Comparison of ENCODE assay signal across 13 cellular contexts in genomic region chr11:96472085-96472484, GRCh38.
DNase-seq lines count a peak whose midpoint lies in the region; ATAC-seq, FAIRE-seq and TF ChIP-seq lines count a peak whose summit lies in the region.
"Had no signal": no experiment of that assay in that cellular context is flagged by ENCODE, and none has a peak within 500 bp of the region (broad histone marks: within the 10 kb centered on the region; RNA-seq: fewer than 3 reads in every experiment).

No MANE protein-coding gene starts in this region.

- intact Hi-C loops in activated CD4-positive, alpha-beta memory T cell treated with anti-CD3 and anti-CD28 coated beads for 36 hours (cut with micrococcal nuclease): no loop called here

- H3K4me3 Mint-ChIP-seq in activated CD4-positive, alpha-beta memory T cell treated with anti-CD3 and anti-CD28 coated beads for 36 hours: no peak overlapping the region
- H3K4me3 Mint-ChIP-seq in activated CD4-positive, alpha-beta memory T cell treated with anti-CD3 and anti-CD28 coated beads, Interleukin-2, amount 10 ng/mL, durations not matched to agents 7 days and 5 days: no peak overlapping the region
- H3K4me3 Mint-ChIP-seq in GM23338: no peak overlapping the region
- H3K4me3 Mint-ChIP-seq in neural progenitor cell: no peak overlapping the region
- H3K4me3 Mint-ChIP-seq: T-helper 1 cell treated with Interleukin-12 subunit alpha and Interleukin-12 subunit beta and Interleukin-4 antibody, amounts not matched to agents 30 μg/mL and 1 μg/mL, for 36 hours had no signal

- H3F3A ChIP-seq in GM23338 (replicated peaks; ENCODE audit: low read depth) (no peaks in the 10 kb centered on the region), neural progenitor cell (ENCODE audit: low read depth) (no peaks in the 10 kb centered on the region)

- H3K36me3 ChIP-seq in GM23338 (ENCODE audit: insufficient read depth) (no peaks in the 10 kb centered on the region), neural progenitor cell (no peaks in the 10 kb centered on the region)

- no peaks in the 10 kb centered on the region for H3K79me2 ChIP-seq in GM23338 (replicated peaks; ENCODE audit: insufficient read depth)
- H3K79me2 ChIP-seq in neural progenitor cell (ENCODE audit: low read depth): no peaks in the 10 kb centered on the region

- H3K27ac ChIP-seq in GM23338 (ENCODE audit: low read depth) (no peak overlapping the region), neural progenitor cell (no peak overlapping the region)
- H3K27ac ChIP-seq: skin epidermis had no signal

- peaks cover 13% of the 10 kb centered on the region; the same call in 1 of the 2 replicates for H3K9me2 ChIP-seq in GM23338 (ENCODE audit: insufficient read depth)

- peaks cover 2% of the 10 kb centered on the region for H3K36me3 Mint-ChIP-seq in activated CD4-positive, alpha-beta memory T cell treated with anti-CD3 and anti-CD28 coated beads for 36 hours
- H3K36me3 Mint-ChIP-seq in activated CD4-positive, alpha-beta memory T cell treated with anti-CD3 and anti-CD28 coated beads, Interleukin-2, amount 10 ng/mL, durations not matched to agents 7 days and 5 days (ENCODE audit: low read depth): no peaks in the 10 kb centered on the region
- H3K36me3 Mint-ChIP-seq in GM23338 (ENCODE audit: low read depth) (no peaks in the 10 kb centered on the region; the same call in 2 of the 3 replicates), neural progenitor cell (no peaks in the 10 kb centered on the region)

- H3K4me3 ChIP-seq in GM23338: no peak overlapping the region
- no peak overlapping the region for H3K4me3 ChIP-seq in neural progenitor cell
- H3K4me3 ChIP-seq: skin epidermis had no signal

- no peak overlapping the region for H3K27ac Mint-ChIP-seq in activated CD4-positive, alpha-beta memory T cell treated with anti-CD3 and anti-CD28 coated beads for 36 hours
- H3K27ac Mint-ChIP-seq in activated CD4-positive, alpha-beta memory T cell treated with anti-CD3 and anti-CD28 coated beads, Interleukin-2, amount 10 ng/mL, durations not matched to agents 7 days and 5 days: no peak overlapping the region
- H3K27ac Mint-ChIP-seq in GM23338 (no peak overlapping the region), neural progenitor cell (no peak overlapping the region)
- H3K27ac Mint-ChIP-seq: T-helper 1 cell treated with Interleukin-12 subunit alpha and Interleukin-12 subunit beta and Interleukin-4 antibody, amounts not matched to agents 30 μg/mL and 1 μg/mL, for 36 hours had no signal

- H3K9ac ChIP-seq in neural progenitor cell: no peak overlapping the region

- H3K9me3 ChIP-seq in neural progenitor cell (ENCODE audit: low read depth): no peaks in the 10 kb centered on the region

- H3K27me3 Mint-ChIP-seq in activated CD4-positive, alpha-beta memory T cell treated with anti-CD3 and anti-CD28 coated beads for 36 hours: peaks cover 7% of the 10 kb centered on the region
- H3K27me3 Mint-ChIP-seq in activated CD4-positive, alpha-beta memory T cell treated with anti-CD3 and anti-CD28 coated beads, Interleukin-2, amount 10 ng/mL, durations not matched to agents 7 days and 5 days: no peaks in the 10 kb centered on the region
- H3K27me3 Mint-ChIP-seq in GM23338 (ENCODE audit: insufficient read depth, low read depth, poor library complexity): peaks cover 2% of the 10 kb centered on the region
- no peaks in the 10 kb centered on the region for H3K27me3 Mint-ChIP-seq in neural progenitor cell (ENCODE audit: insufficient read depth, low read depth)

- POLR2A ChIA-PET in activated CD4-positive, alpha-beta memory T cell treated with anti-CD3 and anti-CD28 coated beads for 36 hours (lab: Charles Lee): no interaction called here
- POLR2A ChIA-PET in activated CD4-positive, alpha-beta memory T cell treated with anti-CD3 and anti-CD28 coated beads, Interleukin-2, amount 10 ng/mL, durations not matched to agents 7 days and 5 days (lab: Charles Lee): no interaction called here

- TF ChIP-seq CTCF in GM23338 (conservative IDR thresholded peaks at IDR 0.05; ENCODE audit: low read depth in 2 of 2) (peak; percentile 30 to 52), neural progenitor cell (IDR thresholded peaks at IDR 0.05) (no peak), D721Med (IDR thresholded peaks at IDR 0.05; ENCODE audit: insufficient read depth, missing control alignments) (no peak)

- no peak overlapping the region for H3K4me2 ChIP-seq in GM23338
- no peak overlapping the region for H3K4me2 ChIP-seq in neural progenitor cell

- H3K27me3 ChIP-seq in GM23338 (ENCODE audit: insufficient read depth) (no peaks in the 10 kb centered on the region), neural progenitor cell (no peaks in the 10 kb centered on the region)

- H4K20me1 ChIP-seq in GM23338 (replicated peaks; ENCODE audit: insufficient read depth): no peaks in the 10 kb centered on the region
- no peaks in the 10 kb centered on the region for H4K20me1 ChIP-seq in neural progenitor cell (ENCODE audit: low read depth)

- no peaks in the 10 kb centered on the region for H3K4me1 ChIP-seq in GM23338 (ENCODE audit: insufficient read depth)
- H3K4me1 ChIP-seq in neural progenitor cell: no peaks in the 10 kb centered on the region

- H3K9me3 Mint-ChIP-seq in activated CD4-positive, alpha-beta memory T cell treated with anti-CD3 and anti-CD28 coated beads for 36 hours: peaks cover 10% of the 10 kb centered on the region
- H3K9me3 Mint-ChIP-seq in activated CD4-positive, alpha-beta memory T cell treated with anti-CD3 and anti-CD28 coated beads, Interleukin-2, amount 10 ng/mL, durations not matched to agents 7 days and 5 days: no peaks in the 10 kb centered on the region
- H3K9me3 Mint-ChIP-seq in GM23338 (peaks cover 7% of the 10 kb centered on the region; the same call in 2 of the 3 replicates), neural progenitor cell (peaks cover 17% of the 10 kb centered on the region)

- H3K4me1 Mint-ChIP-seq in activated CD4-positive, alpha-beta memory T cell treated with anti-CD3 and anti-CD28 coated beads for 36 hours (ENCODE audit: low read depth): no peaks in the 10 kb centered on the region
- peaks cover 3% of the 10 kb centered on the region for H3K4me1 Mint-ChIP-seq in activated CD4-positive, alpha-beta memory T cell treated with anti-CD3 and anti-CD28 coated beads, Interleukin-2, amount 10 ng/mL, durations not matched to agents 7 days and 5 days
- H3K4me1 Mint-ChIP-seq in GM23338 (no peaks in the 10 kb centered on the region), neural progenitor cell (no peaks in the 10 kb centered on the region)

- H2AFZ ChIP-seq in GM23338 (no peak overlapping the region), neural progenitor cell (replicated peaks) (peak overlapping the region; percentile 29)

- DNase-seq in activated CD4-positive, alpha-beta memory T cell treated with anti-CD3 and anti-CD28 coated beads for 36 hours: peak; percentile 11
- no peak for DNase-seq in activated CD4-positive, alpha-beta memory T cell treated with anti-CD3 and anti-CD28 coated beads, Interleukin-2, amount 10 ng/mL, durations not matched to agents 7 days and 5 days
- DNase-seq in GM23338 (ENCODE audit: low spot score): peak; percentile 32
- DNase-seq in neural progenitor cell (ENCODE audit: low spot score): no peak
- DNase-seq in dermis blood vessel endothelial cell: no peak
- DNase-seq in D721Med (ENCODE audit: insufficient read length, low spot score): no peak
- DNase-seq in SKM-1 (lab: John Stamatoyannopoulos, UW; ENCODE audit: unreplicated experiment): no peak
- DNase-seq: activated CD8-positive, alpha-beta memory T cell treated with anti-CD3 and anti-CD28 coated beads, Interleukin-2, amount 50 U/mL, for 48 hours; NCI-H69 had no signal

- no peak for FAIRE-seq in D721Med (lab: Jason Lieb, UNC)
- FAIRE-seq: H54 had no signal

- ATAC-seq in GM23338: no peak; the same call in 2 of the 3 replicates
- ATAC-seq in HG03520 (IDR thresholded peaks at IDR 0.05; ENCODE audit: unreplicated experiment): peak; percentile 82

- CTCF ChIA-PET in activated CD4-positive, alpha-beta memory T cell treated with anti-CD3 and anti-CD28 coated beads for 36 hours (lab: Charles Lee): no interaction called here
- CTCF ChIA-PET in activated CD4-positive, alpha-beta memory T cell treated with anti-CD3 and anti-CD28 coated beads, Interleukin-2, amount 10 ng/mL, durations not matched to agents 7 days and 5 days (lab: Charles Lee): interaction anchor here (1.2 to 1.3 kb wide), 2 partner anchors 9 to 636 kb away, joined by 3 to 6 read pairs; no protein-coding TSS in a partner anchor

TF ChIP-seq in GM23338, 12 proteins besides CTCF, POLR2A, EP300 and RAD21 (continues in another document):
- TF ChIP-seq EZH2phosphoT487 (IDR thresholded peaks at IDR 0.05; ENCODE audit: unreplicated experiment) (no peak), JUNB (IDR thresholded peaks at IDR 0.05; ENCODE audit: unreplicated experiment) (no peak), CREB1 (CRISPR knock-in tag; IDR thresholded peaks at IDR 0.05; ENCODE audit: low read depth) (no peak)

Comparison
In these comparisons a context has a peak if more than half of its experiments do, and no peak if none do; other contexts are left out.
1. DNase-seq: peak in activated CD4-positive, alpha-beta memory T cell treated with anti-CD3 and anti-CD28 coated beads for 36 hours (single experiment) and GM23338 (single experiment); none in activated CD4-positive, alpha-beta memory T cell treated with anti-CD3 and anti-CD28 coated beads, Interleukin-2, amount 10 ng/mL, durations not matched to agents 7 days and 5 days (single experiment), neural progenitor cell (single experiment), dermis blood vessel endothelial cell (single experiment), D721Med (single experiment) and SKM-1 (single experiment).
2. CTCF ChIP-seq: peak in GM23338 (2 of 2); none in neural progenitor cell (single experiment) and D721Med (single experiment).